Comparison of ENCODE assay signal across 18 cellular contexts in the genomic region with DNA sequence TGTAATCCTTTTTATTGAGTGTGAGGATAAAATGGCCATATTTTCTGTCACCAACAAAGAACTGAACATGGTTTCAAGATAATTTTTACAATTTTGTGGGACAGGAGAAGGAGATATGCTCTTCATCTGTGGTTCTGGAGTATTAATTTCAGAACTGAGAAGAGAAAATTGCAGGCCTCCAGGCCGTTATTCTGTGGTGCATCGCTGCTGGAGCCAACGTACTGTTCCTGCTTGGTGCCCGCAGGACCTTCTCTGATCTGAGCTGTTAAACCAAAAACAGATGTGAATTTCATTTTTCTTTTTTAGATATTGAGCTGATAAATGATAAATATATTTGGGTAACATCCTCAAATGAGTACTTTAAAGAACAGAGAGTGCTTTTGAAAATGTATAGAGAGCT.
DNase-seq lines count a peak whose midpoint lies in the region; ATAC-seq, FAIRE-seq and TF ChIP-seq lines count a peak whose summit lies in the region.
"Had no signal": no experiment of that assay in that cellular context is flagged by ENCODE, and none has a peak within 500 bp of the region (broad histone marks: within the 10 kb centered on the region; RNA-seq: fewer than 3 reads in every experiment).

No MANE protein-coding gene starts in this region.

- 3% methylated on average over 4 of the region's 4 CpGs for WGBS in GM12878 (ENCODE audit: insufficient coverage, insufficient replicate concordance, low lambda C conversion rate, missing lambda C conversion rate)
- 84% methylated on average over 4 of the region's 4 CpGs for WGBS in prostate gland
- 83 to 85% methylated on average over 4 of the region's 4 CpGs for WGBS in upper lobe of left lung, 2 donors

- no peak for TF ChIP-seq POLR2A in GM12878 (IDR thresholded peaks at IDR 0.05; ENCODE audit: low read depth, low read length)
- no peak for TF ChIP-seq POLR2A in prostate gland (IDR thresholded peaks at IDR 0.05)
- TF ChIP-seq POLR2A in upper lobe of left lung (IDR thresholded peaks at IDR 0.05) = no peak

- no TSS peak for BruUV-seq in GM12878 (replicated peaks; lab: Mats Ljungman, UMichigan)

- H3K27me3 Mint-ChIP-seq in CD4-positive, alpha-beta memory T cell = no peaks in the 10 kb centered on the region

- SMC1A ChIA-PET in GM12878 (lab: Charles Lee; ENCODE audit: uncharacterized antibody, unreplicated experiment) = interaction anchor here (0.6 to 10.5 kb wide), 47 partner anchors 8 to 329 kb away, joined by 3 to 274 read pairs (median 6); a partner anchor contains a TSS

- H3K9me3 ChIP-seq in CD4-positive, alpha-beta memory T cell (ENCODE audit: control insufficient read depth in 1 of 2, low read length in 2 of 2) = no peaks in the 10 kb centered on the region
- H3K9me3 ChIP-seq in OCI-LY3 (ENCODE audit: insufficient read depth, low read length) = no peaks in the 10 kb centered on the region
- peaks cover 3% of the 10 kb centered on the region; the same call in 2 of the 3 replicates for H3K9me3 ChIP-seq in GM12878 (replicated peaks; ENCODE audit: control insufficient read depth, insufficient read depth, low read length)
- no peaks in the 10 kb centered on the region for H3K9me3 ChIP-seq in prostate gland
- peaks cover 0 to 4% (median 0%) of the 10 kb centered on the region in 4 donors for H3K9me3 ChIP-seq in upper lobe of left lung

- peaks cover 72 to 90% of the 10 kb centered on the region in 2 donors for H3K36me3 Mint-ChIP-seq in CD4-positive, alpha-beta memory T cell

- in situ Hi-C loops in GM12878 (cut with MboI) = no loop called here

- H2AFZ ChIP-seq in OCI-LY3 (ENCODE audit: low read depth, low read length) = no peak overlapping the region
- no peak overlapping the region for H2AFZ ChIP-seq in GM12878 (ENCODE audit: control insufficient read depth, low read depth, low read length)

- FAIRE-seq in GM19239 (lab: Jason Lieb, UNC) = peak; percentile 81
- FAIRE-seq in GM12878 (lab: Jason Lieb, UNC) = no peak
- FAIRE-seq: H1 had no signal

- intact Hi-C loops in CD4-positive, alpha-beta memory T cell (cut with micrococcal nuclease) = loop anchor here (2.0 kb wide), 1 partner anchor 36 kb away; no protein-coding TSS in a partner anchor
- intact Hi-C loops in GM12878 (cut with micrococcal nuclease; ENCODE audit: unreplicated experiment) (loop anchor here (2.0 to 5.0 kb wide), 3 partner anchors 50 to 246 kb away; no protein-coding TSS in a partner anchor), left ventricle myocardium superior (cut with micrococcal nuclease) (no loop called here), prostate gland (cut with DNase I) (no loop called here)

- H3K4me3 ChIP-seq in CD4-positive, alpha-beta memory T cell (ENCODE audit: low read length in 2 of 2) = peak overlapping the region in 1 of 2 donors; percentile 27
- H3K4me3 ChIP-seq in OCI-LY3 (ENCODE audit: low read length) (no peak overlapping the region), GM12878 (no peak overlapping the region), prostate gland (no peak overlapping the region), upper lobe of left lung (no peak overlapping the region)
- H3K4me3 ChIP-seq: esophagus muscularis mucosa had no signal

- POLR2A ChIA-PET in CD4-positive, alpha-beta memory T cell (lab: Charles Lee; ENCODE audit: partially characterized antibody) = interaction anchor here (0.9 to 40.8 kb wide), 13 partner anchors 9 to 163 kb away, joined by 3 to 2673 read pairs (median 20); a partner anchor contains a TSS
- POLR2A ChIA-PET in GM12878 (lab: Charles Lee) = interaction anchor here (1.0 to 1.9 kb wide), 2 partner anchors 97 to 162 kb away, joined by 3 to 9 read pairs; no protein-coding TSS in a partner anchor

- H3K4me3 Mint-ChIP-seq in CD4-positive, alpha-beta memory T cell = peak overlapping the region; percentile 52 to 84 (median 64)

- peak; percentile 53 for ATAC-seq in GM12878
- no peak for ATAC-seq in left ventricle myocardium superior
- ATAC-seq in upper lobe of left lung (ENCODE audit: low FRiP score in 2 of 2) = no peak
- ATAC-seq: left colon, Right ventricle myocardium inferior had no signal

- peak overlapping the region in 6 of 7 donors; percentile 76 to 98 (median 92) for H3K27ac Mint-ChIP-seq in CD4-positive, alpha-beta memory T cell

- peaks cover 44% of the 10 kb centered on the region for H3K36me3 ChIP-seq in CD4-positive, alpha-beta memory T cell (ENCODE audit: insufficient read depth, low read length)
- H3K36me3 ChIP-seq in OCI-LY3 (replicated peaks; ENCODE audit: low read depth, low read length) = peaks cover 85% of the 10 kb centered on the region
- H3K36me3 ChIP-seq in GM12878 (ENCODE audit: control insufficient read depth in 2 of 2, insufficient read depth in 2 of 2, low read length in 1 of 2) = peaks cover 13 to 17% of the 10 kb centered on the region in 2 experiments
- H3K36me3 ChIP-seq in prostate gland = no peaks in the 10 kb centered on the region
- peaks cover 0 to 2% (median 0%) of the 10 kb centered on the region in 4 donors for H3K36me3 ChIP-seq in upper lobe of left lung
- H3K36me3 ChIP-seq: esophagus muscularis mucosa had no signal

- H3K4me1 ChIP-seq in CD4-positive, alpha-beta memory T cell (ENCODE audit: insufficient read depth, low read length) = peaks cover 100% of the 10 kb centered on the region
- H3K4me1 ChIP-seq in OCI-LY3 (ENCODE audit: low read length) (peaks cover 80% of the 10 kb centered on the region), GM12878 (ENCODE audit: control insufficient read depth, insufficient read depth, low read length) (peaks cover 23% of the 10 kb centered on the region), prostate gland (replicated peaks) (no peaks in the 10 kb centered on the region), upper lobe of left lung (peaks cover 0 to 2% (median 0%) of the 10 kb centered on the region in 4 donors)
- H3K4me1 ChIP-seq: esophagus muscularis mucosa had no signal

- H3K9me3 Mint-ChIP-seq in CD4-positive, alpha-beta memory T cell = peaks cover 0 to 2% (median 0%) of the 10 kb centered on the region in 8 donors

- TF ChIP-seq EP300 in GM12878 (IDR thresholded peaks at IDR 0.05; ENCODE audit: borderline replicate concordance in 1 of 2, control insufficient read depth in 1 of 2, low read depth in 2 of 2, low read length in 2 of 2) (no peak), upper lobe of left lung (IDR thresholded peaks at IDR 0.05) (no peak)

- no peak for TF ChIP-seq RAD21 in GM12878 (IDR thresholded peaks at IDR 0.05; ENCODE audit: insufficient read depth, low read depth, low read length)

- H3K27ac ChIP-seq in CD4-positive, alpha-beta memory T cell (ENCODE audit: low read depth, low read length) = peak overlapping the region; percentile 57
- peak overlapping the region; percentile 45 for H3K27ac ChIP-seq in OCI-LY3 (ENCODE audit: low read length)
- H3K27ac ChIP-seq in GM12878 (ENCODE audit: control insufficient read depth, insufficient read depth) = peak overlapping the region; percentile 17; the same call in 1 of the 2 replicates
- no peak overlapping the region for H3K27ac ChIP-seq in prostate gland
- no peak overlapping the region for H3K27ac ChIP-seq in upper lobe of left lung
- H3K27ac ChIP-seq: esophagus muscularis mucosa had no signal

- peaks cover 100% of the 10 kb centered on the region for H3K79me2 ChIP-seq in OCI-LY3 (ENCODE audit: low read length)
- H3K79me2 ChIP-seq in GM12878 (ENCODE audit: control insufficient read depth, insufficient read depth, low read length) = no peaks in the 10 kb centered on the region; the same call in 1 of the 2 replicates

- RAD21 ChIA-PET in GM12878 (lab: Charles Lee; ENCODE audit: unreplicated experiment) = interaction anchor here (0.8 to 10.0 kb wide), 29 partner anchors 10 to 276 kb away, joined by 3 to 124 read pairs (median 9); a partner anchor contains a TSS

- H3K27me3 ChIP-seq in CD4-positive, alpha-beta memory T cell (ENCODE audit: insufficient read depth, low read length) = no peaks in the 10 kb centered on the region
- H3K27me3 ChIP-seq in OCI-LY3 (ENCODE audit: low read depth, low read length) (no peaks in the 10 kb centered on the region), GM12878 (replicated peaks in 1 of 2; ENCODE audit: control insufficient read depth in 2 of 2, insufficient read depth in 2 of 2, low read length in 1 of 2) (no peaks in the 10 kb centered on the region), prostate gland (replicated peaks; ENCODE audit: insufficient read depth) (no peaks in the 10 kb centered on the region), upper lobe of left lung (no peaks in the 10 kb centered on the region)
- H3K27me3 ChIP-seq: esophagus muscularis mucosa had no signal

- DNase-seq in CD4-positive, alpha-beta memory T cell = no peak
- DNase-seq in GM19239 (ENCODE audit: insufficient read length, low spot score) (no peak), GM12878 (ENCODE audit: low read depth, low spot score) (no peak), left ventricle myocardium superior (no peak), NCI-H2107 treated with DMSO at 0.1 percent for 48 hours (lab: John Stamatoyannopoulos, UW; ENCODE audit: unreplicated experiment) (no peak), prostate gland (ENCODE audit: low spot score) (no peak), upper lobe of left lung (no peak)
- DNase-seq: AML-193, anterior cingulate cortex, cortex of kidney, left colon, NCI-H2029 treated with DMSO at 0.1 percent for 48 hours, T-helper 9 cell, trophoblast cell had no signal

- H3K9ac ChIP-seq in OCI-LY3 (ENCODE audit: low read length) (no peak overlapping the region), GM12878 (ENCODE audit: control insufficient read depth, insufficient read depth, low read length) (no peak overlapping the region)

- no peak for TF ChIP-seq CTCF in OCI-LY3 (IDR thresholded peaks at IDR 0.05; ENCODE audit: low read depth, low read length)
- TF ChIP-seq CTCF in GM12878 (IDR thresholded peaks at IDR 0.05 in 2 of 3, conservative IDR thresholded peaks at IDR 0.05 in 1 of 3; ENCODE audit: control insufficient read depth in 2 of 3, extremely low read depth in 1 of 3, insufficient read depth in 1 of 3, low read depth in 3 of 3, low read length in 3 of 3) = no peak
- no peak for TF ChIP-seq CTCF in prostate gland (IDR thresholded peaks at IDR 0.05)
- no peak for TF ChIP-seq CTCF in upper lobe of left lung (IDR thresholded peaks at IDR 0.05)

- H3K4me1 Mint-ChIP-seq in CD4-positive, alpha-beta memory T cell = peaks cover 80 to 97% (median 92%) of the 10 kb centered on the region in 4 donors

- H4K20me1 ChIP-seq in OCI-LY3 (ENCODE audit: insufficient read depth, low read length) = peaks cover 64% of the 10 kb centered on the region
- H4K20me1 ChIP-seq in GM12878 (ENCODE audit: control insufficient read depth, insufficient read depth) = no peaks in the 10 kb centered on the region

- CTCF ChIA-PET in CD4-positive, alpha-beta memory T cell (lab: Charles Lee; ENCODE audit: partially characterized antibody) = interaction anchor here (0.6 to 21.6 kb wide), 36 partner anchors 9 to 276 kb away, joined by 3 to 424 read pairs (median 5); a partner anchor contains a TSS
- CTCF ChIA-PET in GM12878 (lab: Yijun Ruan, JAX) = interaction anchor here (0.6 to 6.4 kb wide), 47 partner anchors 9 to 276 kb away, joined by 3 to 152 read pairs (median 5); a partner anchor contains a TSS

- H3K4me2 ChIP-seq in OCI-LY3 (ENCODE audit: low read length) = peak overlapping the region; percentile 41
- no peak overlapping the region; the same call in 1 of the 2 replicates for H3K4me2 ChIP-seq in GM12878 (ENCODE audit: control insufficient read depth, insufficient read depth)

Comparison
In these comparisons a context has a peak if more than half of its experiments do, and no peak if none do; other contexts are left out.
1. H3K27ac ChIP-seq: peak in CD4-positive, alpha-beta memory T cell (single experiment), OCI-LY3 (single experiment) and GM12878 (single experiment); none in prostate gland (0 of 2) and upper lobe of left lung (0 of 4).
2. intact Hi-C loops: an anchor here in CD4-positive, alpha-beta memory T cell (2.0 kb wide) and GM12878 (2.0 to 5.0 kb wide); none called in left ventricle myocardium superior and prostate gland.